In the genomic region with DNA sequence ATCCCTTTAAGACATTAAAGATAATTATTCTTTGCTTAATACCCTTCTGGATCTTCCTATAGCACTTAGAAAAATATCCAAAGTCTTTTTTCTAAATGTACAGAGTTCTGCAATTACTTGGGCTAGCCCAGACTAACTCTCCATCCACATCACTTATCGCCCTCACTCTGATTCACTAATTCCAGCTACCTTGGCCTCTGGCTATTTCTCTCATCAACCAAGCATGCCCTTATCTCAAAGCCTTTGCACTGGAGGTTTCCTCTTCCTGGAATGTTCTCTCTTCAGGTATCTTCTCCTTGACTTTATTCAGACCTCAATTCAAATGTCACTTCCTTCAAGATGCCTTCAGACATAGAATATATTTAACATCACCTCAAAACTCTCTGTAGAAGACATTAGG, we compare ENCODE assay signal across 25 cellular contexts.
"Had no signal": no experiment of that assay in that cellular context is flagged by ENCODE, and none has a peak within 500 bp of the region (broad histone marks: within the 10 kb centered on the region; RNA-seq: fewer than 3 reads in every experiment).

No MANE protein-coding gene starts in this region.

- H3K4me2 ChIP-seq: KMS-11, SK-N-SH had no signal

- ATAC-seq: K562 had no signal

- H3K4me3 ChIP-seq: K562, SJSA1 had no signal

- H3K9me3 ChIP-seq: SJSA1, SK-N-SH had no signal

- DNase-seq: Kasumi-1, MV-4-11, NCI-H1048, NCI-H1105, NCI-H1417, NCI-H1436 treated with DMSO at 0.1 percent for 48 hours, NCI-H1694, NCI-H187 treated with DMSO at 0.1 percent for 48 hours, NCI-H2029 treated with DMSO at 0.1 percent for 48 hours, NCI-H2171 treated with DMSO at 0.1 percent for 48 hours, NCI-H2227 treated with DMSO at 0.1 percent for 48 hours, NCI-H446, NCI-H510A, NCI-H524 treated with DMSO at 0.1 percent for 48 hours, NCI-H69, NCI-H774, Right ventricle myocardium superior, RPMI8226, SIG-M5, SK-N-SH, SW 1271 had no signal

- H3K36me3 ChIP-seq: SJSA1 had no signal

- H3K27me3 ChIP-seq: SJSA1 had no signal

- H3K4me1 ChIP-seq: SJSA1 had no signal

- H3K27ac ChIP-seq: HL-60, KMS-11, SJSA1 had no signal

- H3K9ac ChIP-seq: KMS-11, SK-N-SH had no signal
